In the genomic region with DNA sequence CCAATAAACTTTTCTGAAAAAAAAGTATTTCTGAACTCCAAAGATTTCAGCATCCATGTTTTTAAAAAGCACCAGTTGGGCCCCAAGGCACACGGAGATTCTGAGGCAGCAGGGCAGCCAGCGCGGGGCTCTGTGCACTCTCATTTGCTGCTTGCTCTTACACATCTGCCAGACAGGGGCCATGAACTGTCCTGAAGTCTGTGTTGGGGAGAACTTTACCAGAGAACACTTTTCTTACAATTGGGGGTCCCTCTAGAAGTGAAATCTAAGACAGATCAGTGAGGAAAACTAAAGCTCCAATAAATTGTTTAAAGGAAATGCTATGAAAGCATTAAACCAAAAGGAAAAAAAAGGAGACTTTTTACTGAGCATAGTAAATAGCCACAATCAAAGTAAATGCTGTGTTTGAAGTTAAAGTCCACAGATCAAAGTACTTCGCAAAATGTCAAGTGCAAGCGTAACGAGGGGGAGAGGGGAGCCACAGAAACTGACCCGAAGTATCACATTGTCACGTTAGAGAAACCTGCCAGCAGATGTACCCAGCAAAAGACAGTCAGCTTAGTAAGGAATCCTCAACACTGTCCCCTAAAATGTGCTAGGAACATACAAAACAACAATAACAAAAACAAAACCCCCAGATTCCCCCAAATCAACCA, we compare ENCODE assay signal across 1 cellular context.
TF ChIP-seq lines count a peak whose summit lies in the region.

No MANE protein-coding gene starts in this region.

TF ChIP-seq in HepG2, 621 proteins besides CTCF, POLR2A, EP300 and RAD21 (continued from another document and continues in another):
- TF ChIP-seq ZNF800 (CRISPR knock-in tag; IDR thresholded peaks at IDR 0.05) (no peak), SNRNP70 (IDR thresholded peaks at IDR 0.05; ENCODE audit: low read depth, low read length) (no peak), ZNF777 (CRISPR knock-in tag; IDR thresholded peaks at IDR 0.05) (no peak), NR2F2 (IDR thresholded peaks at IDR 0.05; ENCODE audit: borderline replicate concordance, low read depth) (peak; percentile 68; the same call in 1 of the 2 replicates), ZNF747 (CRISPR knock-in tag; IDR thresholded peaks at IDR 0.05; ENCODE audit: borderline replicate concordance) (no peak), ZNF354B (CRISPR knock-in tag; IDR thresholded peaks at IDR 0.05) (no peak), KDM3A (CRISPR knock-in tag; IDR thresholded peaks at IDR 0.05; ENCODE audit: low read depth) (no peak), ZNF549 (CRISPR knock-in tag; IDR thresholded peaks at IDR 0.05) (no peak), ZNF318 (CRISPR knock-in tag; IDR thresholded peaks at IDR 0.05) (no peak), MLLT10 (CRISPR knock-in tag; IDR thresholded peaks at IDR 0.05) (no peak), ZNF12 (CRISPR knock-in tag; IDR thresholded peaks at IDR 0.05) (no peak), ZFYVE20 (CRISPR knock-in tag; IDR thresholded peaks at IDR 0.05; ENCODE audit: borderline replicate concordance, low read depth) (no peak), KDM2A (CRISPR knock-in tag; IDR thresholded peaks at IDR 0.05; ENCODE audit: borderline replicate concordance, low read depth) (no peak), ZNF138 (CRISPR knock-in tag; IDR thresholded peaks at IDR 0.05; ENCODE audit: low read depth) (no peak), ZNF503 (CRISPR knock-in tag; IDR thresholded peaks at IDR 0.05) (peak; percentile 85), TARDBP (CRISPR knock-in tag; IDR thresholded peaks at IDR 0.05) (peak; percentile 62; the same call in 1 of the 2 replicates), ZNF782 (CRISPR knock-in tag; IDR thresholded peaks at IDR 0.05; ENCODE audit: borderline replicate concordance) (no peak), RCOR2 (CRISPR knock-in tag; IDR thresholded peaks at IDR 0.05) (peak; percentile 53; the same call in 1 of the 2 replicates), ETS1 (CRISPR knock-in tag; IDR thresholded peaks at IDR 0.05) (no peak), ZNF124 (CRISPR knock-in tag; IDR thresholded peaks at IDR 0.05) (no peak; the same call in 1 of the 2 replicates), BCL6 (CRISPR knock-in tag; IDR thresholded peaks at IDR 0.05) (peak; percentile 84), TCF12 (IDR thresholded peaks at IDR 0.05) (no peak), TCF12 (CRISPR knock-in tag; IDR thresholded peaks at IDR 0.05) (peak; percentile 25; the same call in 1 of the 2 replicates), GABPA (IDR thresholded peaks at IDR 0.05; ENCODE audit: low read depth, low read length) (no peak), GABPA (CRISPR knock-in tag; IDR thresholded peaks at IDR 0.05; ENCODE audit: low read depth) (no peak), ZFP36L1 (CRISPR knock-in tag; IDR thresholded peaks at IDR 0.05) (no peak), TSC22D2 (CRISPR knock-in tag; IDR thresholded peaks at IDR 0.05; ENCODE audit: borderline replicate concordance) (no peak), CBX5 (CRISPR knock-in tag; IDR thresholded peaks at IDR 0.05; ENCODE audit: borderline replicate concordance) (no peak), ZNF234 (CRISPR knock-in tag; conservative IDR thresholded peaks at IDR 0.05) (no peak), NFE2L2 (IDR thresholded peaks at IDR 0.05; ENCODE audit: low read length) (no peak), ZEB1 (IDR thresholded peaks at IDR 0.05; ENCODE audit: insufficient replicate concordance, low read depth) (no peak)
- TF ChIP-seq, protein P1, sequence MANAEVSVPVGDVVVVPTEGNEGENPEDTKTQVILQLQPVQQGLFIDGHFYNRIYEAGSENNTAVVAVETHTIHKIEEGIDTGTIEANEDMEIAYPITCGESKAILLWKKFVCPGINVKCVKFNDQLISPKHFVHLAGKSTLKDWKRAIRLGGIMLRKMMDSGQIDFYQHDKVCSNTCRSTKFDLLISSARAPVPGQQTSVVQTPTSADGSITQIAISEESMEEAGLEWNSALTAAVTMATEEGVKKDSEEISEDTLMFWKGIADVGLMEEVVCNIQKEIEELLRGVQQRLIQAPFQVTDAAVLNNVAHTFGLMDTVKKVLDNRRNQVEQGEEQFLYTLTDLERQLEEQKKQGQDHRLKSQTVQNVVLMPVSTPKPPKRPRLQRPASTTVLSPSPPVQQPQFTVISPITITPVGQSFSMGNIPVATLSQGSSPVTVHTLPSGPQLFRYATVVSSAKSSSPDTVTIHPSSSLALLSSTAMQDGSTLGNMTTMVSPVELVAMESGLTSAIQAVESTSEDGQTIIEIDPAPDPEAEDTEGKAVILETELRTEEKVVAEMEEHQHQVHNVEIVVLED (CRISPR knock-in tag; IDR thresholded peaks at IDR 0.05; ENCODE audit: borderline replicate concordance) = no peak
- TF ChIP-seq, protein P2, sequence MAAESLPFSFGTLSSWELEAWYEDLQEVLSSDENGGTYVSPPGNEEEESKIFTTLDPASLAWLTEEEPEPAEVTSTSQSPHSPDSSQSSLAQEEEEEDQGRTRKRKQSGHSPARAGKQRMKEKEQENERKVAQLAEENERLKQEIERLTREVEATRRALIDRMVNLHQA (CRISPR knock-in tag; IDR thresholded peaks at IDR 0.05) = no peak
- TF ChIP-seq, protein P3, sequence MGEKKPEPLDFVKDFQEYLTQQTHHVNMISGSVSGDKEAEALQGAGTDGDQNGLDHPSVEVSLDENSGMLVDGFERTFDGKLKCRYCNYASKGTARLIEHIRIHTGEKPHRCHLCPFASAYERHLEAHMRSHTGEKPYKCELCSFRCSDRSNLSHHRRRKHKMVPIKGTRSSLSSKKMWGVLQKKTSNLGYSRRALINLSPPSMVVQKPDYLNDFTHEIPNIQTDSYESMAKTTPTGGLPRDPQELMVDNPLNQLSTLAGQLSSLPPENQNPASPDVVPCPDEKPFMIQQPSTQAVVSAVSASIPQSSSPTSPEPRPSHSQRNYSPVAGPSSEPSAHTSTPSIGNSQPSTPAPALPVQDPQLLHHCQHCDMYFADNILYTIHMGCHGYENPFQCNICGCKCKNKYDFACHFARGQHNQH (CRISPR knock-in tag; IDR thresholded peaks at IDR 0.05) = no peak
- TF ChIP-seq, protein P4, sequence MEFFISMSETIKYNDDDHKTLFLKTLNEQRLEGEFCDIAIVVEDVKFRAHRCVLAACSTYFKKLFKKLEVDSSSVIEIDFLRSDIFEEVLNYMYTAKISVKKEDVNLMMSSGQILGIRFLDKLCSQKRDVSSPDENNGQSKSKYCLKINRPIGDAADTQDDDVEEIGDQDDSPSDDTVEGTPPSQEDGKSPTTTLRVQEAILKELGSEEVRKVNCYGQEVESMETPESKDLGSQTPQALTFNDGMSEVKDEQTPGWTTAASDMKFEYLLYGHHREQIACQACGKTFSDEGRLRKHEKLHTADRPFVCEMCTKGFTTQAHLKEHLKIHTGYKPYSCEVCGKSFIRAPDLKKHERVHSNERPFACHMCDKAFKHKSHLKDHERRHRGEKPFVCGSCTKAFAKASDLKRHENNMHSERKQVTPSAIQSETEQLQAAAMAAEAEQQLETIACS (CRISPR knock-in tag; IDR thresholded peaks at IDR 0.05) = no peak
- TF ChIP-seq, protein P5, sequence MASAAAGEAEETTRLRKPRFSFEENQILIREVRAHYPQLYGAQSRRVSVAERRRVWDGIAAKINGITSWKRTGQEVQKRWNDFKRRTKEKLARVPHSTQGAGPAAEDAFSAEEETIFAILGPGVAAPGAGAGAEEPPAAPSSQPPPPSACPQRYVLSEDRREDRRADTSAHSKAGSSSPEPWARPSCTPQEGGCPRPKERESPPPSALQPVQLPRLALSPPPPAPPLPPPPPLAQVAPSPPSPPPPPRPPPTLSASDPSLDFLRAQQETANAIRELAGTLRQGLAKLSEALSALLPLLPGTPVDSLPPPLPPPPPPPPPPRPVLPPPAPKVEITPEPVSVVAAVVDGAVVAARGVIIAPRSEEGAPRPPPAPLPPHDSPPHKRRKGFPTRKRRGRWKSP (CRISPR knock-in tag; IDR thresholded peaks at IDR 0.05) = no peak
